18 cellular contexts compared by ENCODE assay signal in genomic region chr6:101740631-101741030, GRCh38.
"Had no signal": no experiment of that assay in that cellular context is flagged by ENCODE, and none has a peak within 500 bp of the region (broad histone marks: within the 10 kb centered on the region; RNA-seq: fewer than 3 reads in every experiment).

No MANE protein-coding gene starts in this region.

- H3K4me1 ChIP-seq: esophagus squamous epithelium, gastroesophageal sphincter had no signal

- H3K27ac Mint-ChIP-seq: naive thymus-derived CD4-positive, alpha-beta T cell; progenitor cell of endocrine pancreas had no signal

- ATAC-seq: gastroesophageal sphincter; left colon; left ventricle myocardium superior; naive thymus-derived CD4-positive, alpha-beta T cell; pancreas; right cardiac atrium had no signal

- H3K36me3 Mint-ChIP-seq: naive thymus-derived CD4-positive, alpha-beta T cell had no signal

- H3K27me3 Mint-ChIP-seq: naive thymus-derived CD4-positive, alpha-beta T cell; progenitor cell of endocrine pancreas had no signal

- H3K4me3 Mint-ChIP-seq: naive thymus-derived CD4-positive, alpha-beta T cell had no signal

- H3K4me3 ChIP-seq: esophagus squamous epithelium, gastroesophageal sphincter, lung, pancreas had no signal

- H3K36me3 ChIP-seq: esophagus squamous epithelium, gastroesophageal sphincter, pancreas had no signal

- H3K27me3 ChIP-seq: esophagus squamous epithelium, gastroesophageal sphincter, pancreas had no signal

- H3K9me3 ChIP-seq: esophagus squamous epithelium, gastroesophageal sphincter, pancreas had no signal

- DNase-seq: effector memory CD4-positive, alpha-beta T cell; esophagus squamous epithelium; foreskin fibroblast; glutamatergic neuron; left colon; left ventricle myocardium superior; mesenchymal stem cell; naive thymus-derived CD4-positive, alpha-beta T cell; occipital lobe; pancreas; right cardiac atrium; small intestine; stimulated activated CD4-positive, alpha-beta T cell treated with anti-CD3 and anti-CD28 coated beads, Interleukin-12 subunit alpha, Interleukin-12 subunit beta, amount 100 ng/mL, for 4 hours; stimulated activated naive CD4-positive, alpha-beta T cell treated with Interleukin-2 at 50 U/mL for 16 hours; trophoblast cell had no signal

- H3K27ac ChIP-seq: esophagus squamous epithelium, gastroesophageal sphincter, pancreas had no signal
